ENCODE assay signal across 11 cellular contexts in genomic region chr19:4052993-4053422, GRCh38. TPM values are rescaled to one million over a fixed set of nuclear protein-coding genes. Genes with fewer than 3 reads are reported as not detected.
DNase-seq lines count a peak whose midpoint lies in the region; ATAC-seq and TF ChIP-seq lines count a peak whose summit lies in the region.
"Had no signal": no experiment of that assay in that cellular context is flagged by ENCODE, and none has a peak within 500 bp of the region (broad histone marks: within the 10 kb centered on the region; RNA-seq: fewer than 3 reads in every experiment).

No MANE protein-coding gene starts in this region.

- H3K4me3 Mint-ChIP-seq in WTC11: no peak overlapping the region

- H3K9me2 ChIP-seq in GM23248 (ENCODE audit: insufficient read depth): no peaks in the 10 kb centered on the region

- H4K20me1 ChIP-seq in GM23248 (ENCODE audit: insufficient read depth): peaks cover 18% of the 10 kb centered on the region; the same call in 1 of the 2 replicates

- H3F3A ChIP-seq in GM23248 (ENCODE audit: insufficient read depth): peaks cover 39% of the 10 kb centered on the region

- POLR2A ChIA-PET in WTC11 (lab: Charles Lee): no interaction called here

- no peaks in the 10 kb centered on the region for H3K9me3 Mint-ChIP-seq in WTC11

- peak overlapping the region; percentile 82 for H3K27ac ChIP-seq in GM23248
- peak overlapping the region in 3 of 4 donors; percentile 72 to 78 (median 75) for H3K27ac ChIP-seq in gastroesophageal sphincter
- peak overlapping the region; percentile 60 for H3K27ac ChIP-seq in skeletal muscle tissue (ENCODE audit: low read depth, low read length)

- H3K4me2 ChIP-seq in GM23248 (ENCODE audit: unreplicated experiment): peak overlapping the region; percentile 51

- DNase-seq in GM23248 (no peak), WTC11 (ENCODE audit: low spot score) (no peak), C1 segment of cervical spinal cord (lab: John Stamatoyannopoulos, UW) (no peak), NAMALWA (ENCODE audit: low spot score) (no peak)
- no peak for DNase-seq in central memory CD4-positive, alpha-beta T cell
- DNase-seq: Karpas-422; stimulated activated CD4-positive, alpha-beta T cell treated with anti-CD3 and anti-CD28 coated beads, Interleukin-2, amount 100 ng/mL, for 24 hours had no signal

- H3K4me3 ChIP-seq in GM23248: peak overlapping the region; percentile 22; the same call in 1 of the 2 replicates
- peak overlapping the region in 1 of 2 donors; percentile 15 for H3K4me3 ChIP-seq in gastroesophageal sphincter
- H3K4me3 ChIP-seq in skeletal muscle tissue (ENCODE audit: low read length in 3 of 3): peak overlapping the region in 2 of 3 donors; percentile 41 to 54

- CTCF ChIA-PET in WTC11 (lab: Charles Lee): no interaction called here

- peaks cover 21% of the 10 kb centered on the region for H3K4me1 ChIP-seq in GM23248 (ENCODE audit: insufficient read depth)
- peaks cover 0 to 87% (median 35%) of the 10 kb centered on the region in 3 donors for H3K4me1 ChIP-seq in gastroesophageal sphincter
- H3K4me1 ChIP-seq in skeletal muscle tissue (ENCODE audit: control insufficient read depth in 3 of 3, insufficient read depth in 3 of 3, low read length in 3 of 3): peaks cover 27 to 51% (median 38%) of the 10 kb centered on the region in 3 donors

- peaks cover 99% of the 10 kb centered on the region for H3K79me2 ChIP-seq in GM23248 (ENCODE audit: insufficient read depth)

- H3K27ac Mint-ChIP-seq in WTC11: peak overlapping the region; percentile 79

- TF ChIP-seq POLR2A in gastroesophageal sphincter (IDR thresholded peaks at IDR 0.05): no peak

- H3K36me3 Mint-ChIP-seq in WTC11: peaks cover 36% of the 10 kb centered on the region

- peaks cover 6% of the 10 kb centered on the region; the same call in 1 of the 2 replicates for H3K4me1 Mint-ChIP-seq in WTC11

- ATAC-seq in WTC11: no peak
- no peak for ATAC-seq in gastroesophageal sphincter
- no peak for ATAC-seq in HG02623 (IDR thresholded peaks at IDR 0.05; ENCODE audit: unreplicated experiment)
- ATAC-seq: HCT116 had no signal

- H3K9ac ChIP-seq in GM23248 (peak overlapping the region; percentile 61), skeletal muscle tissue (ENCODE audit: low read depth in 1 of 3, low read length in 3 of 3) (peak overlapping the region; percentile 45 to 60 (median 51))

- TF ChIP-seq CTCF in WTC11 (IDR thresholded peaks at IDR 0.05) (no peak), gastroesophageal sphincter (IDR thresholded peaks at IDR 0.05) (no peak)

- in situ Hi-C loops in GM23248 (cut with MboI): no loop called here

- H2AFZ ChIP-seq in GM23248: no peak overlapping the region

- WGBS in GM23248 (ENCODE audit: low coverage in 1 of 2, low lambda C conversion rate in 2 of 2, missing lambda C conversion rate in 2 of 2), 2 experiments: 8 to 9% methylated on average over 12 to 13 of the region's 13 CpGs
- 28 to 30% methylated on average over 4 to 9 of the region's 13 CpGs for WGBS in gastroesophageal sphincter (ENCODE audit: low coverage in 1 of 2), 2 donors

- no peaks in the 10 kb centered on the region for H3K27me3 Mint-ChIP-seq in WTC11 (ENCODE audit: low read depth)

- H3K27me3 ChIP-seq in GM23248 (replicated peaks; ENCODE audit: insufficient read depth) (no peaks in the 10 kb centered on the region), gastroesophageal sphincter (no peaks in the 10 kb centered on the region), skeletal muscle tissue (ENCODE audit: control insufficient read depth in 3 of 3, insufficient read depth in 3 of 3, low read length in 3 of 3) (no peaks in the 10 kb centered on the region)

- no peaks in the 10 kb centered on the region for H3K9me3 ChIP-seq in GM23248 (ENCODE audit: low read depth)
- H3K9me3 ChIP-seq in gastroesophageal sphincter: no peaks in the 10 kb centered on the region
- no peaks in the 10 kb centered on the region for H3K9me3 ChIP-seq in skeletal muscle tissue (ENCODE audit: control insufficient read depth in 3 of 3, low read length in 3 of 3)

- H3K36me3 ChIP-seq in GM23248 (ENCODE audit: low read depth) (peaks cover 9% of the 10 kb centered on the region), gastroesophageal sphincter (peaks cover 0 to 75% of the 10 kb centered on the region in 2 donors), skeletal muscle tissue (ENCODE audit: control insufficient read depth in 3 of 3, insufficient read depth in 3 of 3, low read length in 3 of 3) (peaks cover 19 to 25% (median 25%) of the 10 kb centered on the region in 3 donors)

- TF ChIP-seq EP300 in gastroesophageal sphincter (IDR thresholded peaks at IDR 0.05): no peak

TF ChIP-seq in WTC11, 78 proteins besides CTCF, POLR2A, EP300 and RAD21 (continues in another document):
- no peak for TF ChIP-seq ZNF281 (CRISPR knock-in tag; IDR thresholded peaks at IDR 0.05)
- TF ChIP-seq NR2C2 (CRISPR knock-in tag; IDR thresholded peaks at IDR 0.05): no peak
- no peak for TF ChIP-seq TCF7 (CRISPR knock-in tag; IDR thresholded peaks at IDR 0.05; ENCODE audit: low read depth)
- no peak for TF ChIP-seq IRF1 (CRISPR knock-in tag; IDR thresholded peaks at IDR 0.05)
- no peak for TF ChIP-seq PRDM15 (CRISPR knock-in tag; IDR thresholded peaks at IDR 0.05)
- TF ChIP-seq SP1 (CRISPR knock-in tag; conservative IDR thresholded peaks at IDR 0.05): no peak
- no peak for TF ChIP-seq CDX4 (CRISPR knock-in tag; IDR thresholded peaks at IDR 0.05; ENCODE audit: borderline replicate concordance)
- no peak for TF ChIP-seq ZNF423 (CRISPR knock-in tag; IDR thresholded peaks at IDR 0.05)

RNA-seq across cellular contexts. Expression of gene ZBTB7A, which starts 13.7 kb away (rescaled TPM):
- 33.6 and 41.3 TPM in 2 replicates for total RNA-seq in GM23248 (2014; rRNA removed; shearing (Covaris generic))
- polyA plus RNA-seq in GM23248 (2016; fragmentation: Nextera tagmentation; extraction: Ambion mirVana): 17.8 and 20.6 TPM in 2 replicates
- total RNA-seq in WTC11 (2021) (22.8 to 27.9 TPM (median 24.6 TPM) in 3 replicates), gastroesophageal sphincter (100 to 1,000 TPM in 1 of 4 donors, 10 to 100 TPM in 3; 65.6 to 122 (median 82.4) TPM), skeletal muscle tissue (4.2 TPM)

RNA-seq across cellular contexts. Expression of gene PIAS4, which starts 45.5 kb away (rescaled TPM):
- total RNA-seq in GM23248 (2014; rRNA removed; shearing (Covaris generic)): 16.8 and 21.0 TPM in 2 replicates
- 6.9 and 9.1 TPM in 2 replicates for polyA plus RNA-seq in GM23248 (2016; fragmentation: Nextera tagmentation; extraction: Ambion mirVana)
- total RNA-seq in WTC11 (2021) (45.5 to 46.0 TPM (median 45.9 TPM) in 3 replicates), gastroesophageal sphincter (10 to 100 TPM; 15.3 to 26.4 (median 16.8) TPM), skeletal muscle tissue (19.3 TPM)
